Comparison of ENCODE assay signal across 18 cellular contexts in genomic region chr3:178003756-178004155, GRCh38.
DNase-seq lines count a peak whose midpoint lies in the region; ATAC-seq and TF ChIP-seq lines count a peak whose summit lies in the region.
"Had no signal": no experiment of that assay in that cellular context is flagged by ENCODE, and none has a peak within 500 bp of the region (broad histone marks: within the 10 kb centered on the region; RNA-seq: fewer than 3 reads in every experiment).

No MANE protein-coding gene starts in this region.

- no peak overlapping the region for H3K4me3 ChIP-seq in CD8-positive, alpha-beta T cell (ENCODE audit: low read depth, low read length)
- H3K4me3 ChIP-seq in psoas muscle, result no peak overlapping the region
- H3K4me3 ChIP-seq: body of pancreas, heart right ventricle had no signal

- H3K4me1 Mint-ChIP-seq in CD8-positive, alpha-beta T cell (ENCODE audit: low read depth), result peaks cover 63% of the 10 kb centered on the region
- peaks cover 32% of the 10 kb centered on the region for H3K4me1 Mint-ChIP-seq in T-helper 17 cell

- H3K27ac Mint-ChIP-seq in CD8-positive, alpha-beta T cell, result peak overlapping the region; percentile 19
- H3K27ac Mint-ChIP-seq in T-helper 17 cell, result peak overlapping the region; percentile 32

- no peak for ATAC-seq in CD8-positive, alpha-beta T cell
- no peak for ATAC-seq in T-helper 17 cell
- no peak for ATAC-seq in GM18870 (IDR thresholded peaks at IDR 0.05; ENCODE audit: unreplicated experiment)
- ATAC-seq in psoas muscle, result no peak
- ATAC-seq: body of pancreas, esophagus mucosa, heart right ventricle, sciatic nerve had no signal

- no peak overlapping the region for H3K27ac ChIP-seq in CD8-positive, alpha-beta T cell (ENCODE audit: low read depth, low read length)
- no peak overlapping the region for H3K27ac ChIP-seq in psoas muscle
- H3K27ac ChIP-seq: body of pancreas had no signal

- peaks cover 61% of the 10 kb centered on the region for H3K4me1 ChIP-seq in CD8-positive, alpha-beta T cell (ENCODE audit: insufficient read depth, low read length)
- no peaks in the 10 kb centered on the region for H3K4me1 ChIP-seq in psoas muscle
- H3K4me1 ChIP-seq: body of pancreas had no signal

- peaks cover 6% of the 10 kb centered on the region for H3K36me3 Mint-ChIP-seq in CD8-positive, alpha-beta T cell
- H3K36me3 Mint-ChIP-seq in T-helper 17 cell (ENCODE audit: low read depth), result peaks cover 4% of the 10 kb centered on the region

- WGBS in psoas muscle, 3 donors, result 53 to 76% (median 53%) methylated on average over 2 of the region's 2 CpGs

- H3K27me3 Mint-ChIP-seq in CD8-positive, alpha-beta T cell (ENCODE audit: low read depth), result no peaks in the 10 kb centered on the region
- H3K27me3 Mint-ChIP-seq in T-helper 17 cell, result no peaks in the 10 kb centered on the region
- H3K27me3 Mint-ChIP-seq: dendritic cell treated with granulocyte-macrophage colony-stimulating factor and Interleukin-4, amounts not matched to agents 40 ng/mL and 50 ng/mL, for 4 days had no signal

- CTCF ChIA-PET in CD8-positive, alpha-beta T cell (lab: Charles Lee), result interaction anchor here (0.6 kb wide), 1 partner anchor 296 kb away, joined by 3 read pairs; no protein-coding TSS in a partner anchor

- no peaks in the 10 kb centered on the region for H3K9me3 ChIP-seq in CD8-positive, alpha-beta T cell (ENCODE audit: low read length)
- H3K9me3 ChIP-seq in T-helper 17 cell (ENCODE audit: control insufficient read depth, low read length, poor library complexity, severe bottlenecking), result no peaks in the 10 kb centered on the region
- no peaks in the 10 kb centered on the region for H3K9me3 ChIP-seq in psoas muscle
- H3K9me3 ChIP-seq: BE2C, body of pancreas had no signal

- POLR2A ChIA-PET in CD8-positive, alpha-beta T cell (lab: Charles Lee), result no interaction called here

- intact Hi-C loops in CD8-positive, alpha-beta T cell (cut with DNase I, micrococcal nuclease), result no loop called here
- intact Hi-C loops in psoas muscle (cut with DNase I), result no loop called here

- H3K27me3 ChIP-seq in CD8-positive, alpha-beta T cell (ENCODE audit: insufficient read depth, low read length), result no peaks in the 10 kb centered on the region
- no peaks in the 10 kb centered on the region for H3K27me3 ChIP-seq in psoas muscle (ENCODE audit: insufficient read depth in 3 of 3, low read length in 2 of 3)
- H3K27me3 ChIP-seq: BE2C, body of pancreas, heart right ventricle had no signal

- H3K4me3 Mint-ChIP-seq in CD8-positive, alpha-beta T cell, result no peak overlapping the region
- no peak overlapping the region for H3K4me3 Mint-ChIP-seq in T-helper 17 cell
- H3K4me3 Mint-ChIP-seq: dendritic cell treated with granulocyte-macrophage colony-stimulating factor and Interleukin-4, amounts not matched to agents 40 ng/mL and 50 ng/mL, for 4 days had no signal

- DNase-seq in CD8-positive, alpha-beta T cell, result no peak
- DNase-seq in LHCN-M2 (ENCODE audit: low read depth) (peak; percentile 76), T-helper 17 cell (no peak), iris pigment epithelial cell (ENCODE audit: low read depth) (peak; percentile 68), UCSD-AML1 (lab: John Stamatoyannopoulos, UW; ENCODE audit: unreplicated experiment) (no peak), psoas muscle (no peak)
- DNase-seq: activated CD8-positive, alpha-beta memory T cell treated with anti-CD3 and anti-CD28 coated beads for 24 hours; activated effector memory CD4-positive, alpha-beta T cell treated with Interleukin-2 at 50 U/mL for 16 hours; BE2C; body of pancreas; heart right ventricle; NCI-H1092; NCI-H526; stimulated activated CD4-positive, alpha-beta T cell treated with anti-CD3 and anti-CD28 coated beads, Interleukin-2, amount 100 ng/mL, for 48 hours had no signal

- TF ChIP-seq CTCF in CD8-positive, alpha-beta T cell (IDR thresholded peaks at IDR 0.05), result no peak
- no peak for TF ChIP-seq CTCF in psoas muscle (IDR thresholded peaks at IDR 0.05)

- H3K36me3 ChIP-seq in CD8-positive, alpha-beta T cell (ENCODE audit: insufficient read depth, low read length), result no peaks in the 10 kb centered on the region
- no peaks in the 10 kb centered on the region for H3K36me3 ChIP-seq in psoas muscle (ENCODE audit: insufficient read depth in 1 of 2, low read depth in 1 of 2)
- H3K36me3 ChIP-seq: BE2C, heart right ventricle had no signal

- H3K9me3 Mint-ChIP-seq in CD8-positive, alpha-beta T cell, result peaks cover 12% of the 10 kb centered on the region

Comparison
In these comparisons a context has a peak if more than half of its experiments do, and no peak if none do; other contexts are left out.
1. DNase-seq: peak in LHCN-M2 (single experiment) and iris pigment epithelial cell (single experiment); none in CD8-positive, alpha-beta T cell (0 of 7), T-helper 17 cell (0 of 3), UCSD-AML1 (single experiment) and psoas muscle (0 of 2).